37 cellular contexts compared by ENCODE assay signal in genomic region chr12:15778126-15778525, GRCh38. TPM values are rescaled to one million over a fixed set of nuclear protein-coding genes. Genes with fewer than 3 reads are reported as not detected.
A peak's percentile ranks its signal among the peaks of the same experiment; 100 is the strongest.
DNase-seq lines count a peak whose midpoint lies in the region; ATAC-seq, FAIRE-seq and TF ChIP-seq lines count a peak whose summit lies in the region.
"Had no signal": no experiment of that assay in that cellular context is flagged by ENCODE, and none has a peak within 500 bp of the region (broad histone marks: within the 10 kb centered on the region; RNA-seq: fewer than 3 reads in every experiment).

No MANE protein-coding gene starts in this region.

- no peak overlapping the region for H3K23ac ChIP-seq in mesenchymal stem cell (ENCODE audit: low read length in 2 of 2)

- no peak for DNase-seq in MCF 10A (ENCODE audit: unreplicated experiment)
- no peak for DNase-seq in breast epithelium (ENCODE audit: low spot score in 2 of 2)
- peak; percentile 21 for DNase-seq in bronchial epithelial cell (ENCODE audit: low read depth)
- no peak for DNase-seq in mesenchymal stem cell
- DNase-seq in activated CD8-positive, alpha-beta T cell treated with anti-CD3 and anti-CD28 coated beads for 36 hours: no peak
- no peak for DNase-seq in activated naive CD4-positive, alpha-beta T cell treated with anti-CD3 and anti-CD28 coated beads, Interleukin-2, amount 50 U/mL, for 72 hours (ENCODE audit: low spot score in 2 of 2)
- DNase-seq: 8988T; activated CD4-positive, alpha-beta memory T cell treated with anti-CD3 and anti-CD28 coated beads, Interleukin-2, amount 10 ng/mL, durations not matched to agents 7 days and 5 days; activated CD4-positive, alpha-beta T cell treated with anti-CD3 and anti-CD28 coated beads for 1 hour; activated CD8-positive, alpha-beta memory T cell treated with anti-CD3 and anti-CD28 coated beads, Interleukin-2, amount 50 U/mL, for 48 hours; activated naive CD4-positive, alpha-beta T cell treated with anti-CD3 and anti-CD28 coated beads for 36 hours; AML-193; amniotic stem cell; CD4-positive, alpha-beta memory T cell; effector CD4-positive, alpha-beta T cell; foreskin fibroblast; heart left ventricle; IMR-90; NCI-H146; NCI-H2107; NCI-H748 treated with DMSO at 0.1 percent for 48 hours; SHP77; stimulated activated naive CD4-positive, alpha-beta T cell treated with Interleukin-2 at 50 U/mL for 16 hours; upper lobe of left lung had no signal

- H3K79me1 ChIP-seq in mesenchymal stem cell (replicated peaks; ENCODE audit: low read length, poor library complexity, severe bottlenecking): no peaks in the 10 kb centered on the region

- H3K27me3 Mint-ChIP-seq in MCF 10A (ENCODE audit: insufficient read depth, unreplicated experiment): no peaks in the 10 kb centered on the region
- peaks cover 25% of the 10 kb centered on the region for H3K27me3 Mint-ChIP-seq in activated CD8-positive, alpha-beta T cell treated with anti-CD3 and anti-CD28 coated beads for 36 hours
- H3K27me3 Mint-ChIP-seq: progenitor cell of endocrine pancreas had no signal

- no peak overlapping the region for H2BK120ac ChIP-seq in mesenchymal stem cell (ENCODE audit: low read depth, low read length)

- H3K27me3 ChIP-seq in breast epithelium: no peaks in the 10 kb centered on the region
- no peaks in the 10 kb centered on the region for H3K27me3 ChIP-seq in bronchial epithelial cell (ENCODE audit: control insufficient read depth, insufficient read depth, low read length)
- no peaks in the 10 kb centered on the region for H3K27me3 ChIP-seq in mesenchymal stem cell (ENCODE audit: control insufficient read depth in 1 of 2, insufficient read depth in 1 of 2, low read length in 2 of 2)
- H3K27me3 ChIP-seq: heart left ventricle, suprapubic skin, upper lobe of left lung had no signal

- H3K27ac Mint-ChIP-seq in MCF 10A (ENCODE audit: low read depth, unreplicated experiment): peak overlapping the region; percentile 92
- H3K27ac Mint-ChIP-seq in activated CD8-positive, alpha-beta T cell treated with anti-CD3 and anti-CD28 coated beads for 36 hours: no peak overlapping the region
- no peak overlapping the region for H3K27ac Mint-ChIP-seq in activated naive CD4-positive, alpha-beta T cell treated with anti-CD3 and anti-CD28 coated beads, Interleukin-2, amount 50 U/mL, for 72 hours
- H3K27ac Mint-ChIP-seq: activated CD4-positive, alpha-beta memory T cell treated with anti-CD3 and anti-CD28 coated beads, Interleukin-2, amount 10 ng/mL, durations not matched to agents 7 days and 5 days; activated naive CD4-positive, alpha-beta T cell treated with anti-CD3 and anti-CD28 coated beads for 36 hours; activated T-helper 1 cell treated with anti-CD3 and anti-CD28 coated beads, Interleukin-12 subunit alpha, Interleukin-12 subunit beta, Interleukin-2, Interleukin-4 antibody, amounts not matched to agents 30 ng/mL and 10 ng/mL and 1 ng/mL, durations not matched to agents 14 hours and 24 hours and 36 hours; progenitor cell of endocrine pancreas; T-helper 2 cell treated with Interferon-gamma antibody and Interleukin-4, amounts not matched to agents 5 μg/mL and 100 μg/mL, for 36 hours had no signal

- CTCF ChIA-PET in MCF 10A (lab: Yijun Ruan, JAX): interaction anchor here (0.6 to 1.6 kb wide), 5 partner anchors 24 to 192 kb away, joined by 3 to 5 read pairs (median 3); no protein-coding TSS in a partner anchor
- CTCF ChIA-PET in activated CD8-positive, alpha-beta T cell treated with anti-CD3 and anti-CD28 coated beads for 36 hours (lab: Charles Lee): interaction anchor here (0.6 kb wide), 1 partner anchor 77 kb away, joined by 3 read pairs; no protein-coding TSS in a partner anchor

- H2BK12ac ChIP-seq in mesenchymal stem cell (ENCODE audit: low read length in 2 of 2): no peak overlapping the region

- 100% methylated on average over 1 of the region's 3 CpGs for whole genome bisulfite sequencing in mesenchymal stem cell

- no peak for TF ChIP-seq POLR2A in breast epithelium (IDR thresholded peaks at IDR 0.05)

- no peak overlapping the region for H3K4me2 ChIP-seq in mesenchymal stem cell (ENCODE audit: low read length, poor library complexity, severe bottlenecking)

- intact Hi-C loops in MCF 10A (cut with micrococcal nuclease) (no loop called here), breast epithelium (cut with DNase I; ENCODE audit: low total_unique reads) (no loop called here)
- intact Hi-C loops in activated CD8-positive, alpha-beta T cell treated with anti-CD3 and anti-CD28 coated beads for 36 hours (cut with micrococcal nuclease): no loop called here

- no peak overlapping the region for H3K14ac ChIP-seq in mesenchymal stem cell (ENCODE audit: low read length in 2 of 2)

- BruUV-seq in MCF 10A (replicated peaks; lab: Mats Ljungman, UMichigan): no TSS peak

- H3K4me3 ChIP-seq in breast epithelium (no peak overlapping the region), bronchial epithelial cell (ENCODE audit: low read depth, low read length) (no peak overlapping the region), mesenchymal stem cell (ENCODE audit: insufficient read depth in 1 of 2, low read depth in 1 of 2, low read length in 2 of 2) (no peak overlapping the region)
- H3K4me3 ChIP-seq: heart left ventricle, suprapubic skin, upper lobe of left lung had no signal

- H3K4me3 Mint-ChIP-seq in MCF 10A (ENCODE audit: unreplicated experiment): no peak overlapping the region
- no peak overlapping the region for H3K4me3 Mint-ChIP-seq in activated CD8-positive, alpha-beta T cell treated with anti-CD3 and anti-CD28 coated beads for 36 hours
- H3K4me3 Mint-ChIP-seq: activated CD4-positive, alpha-beta memory T cell treated with anti-CD3 and anti-CD28 coated beads, Interleukin-2, amount 10 ng/mL, durations not matched to agents 7 days and 5 days; activated naive CD4-positive, alpha-beta T cell treated with anti-CD3 and anti-CD28 coated beads for 36 hours; activated T-helper 1 cell treated with anti-CD3 and anti-CD28 coated beads, Interleukin-12 subunit alpha, Interleukin-12 subunit beta, Interleukin-2, Interleukin-4 antibody, amounts not matched to agents 30 ng/mL and 10 ng/mL and 1 ng/mL, durations not matched to agents 14 hours and 24 hours and 36 hours; CD4-positive, alpha-beta memory T cell; mesothelial cell of epicardium; T-helper 2 cell treated with Interferon-gamma antibody and Interleukin-4, amounts not matched to agents 5 μg/mL and 100 μg/mL, for 36 hours had no signal

- H3K27ac ChIP-seq in breast epithelium: no peak overlapping the region
- H3K27ac ChIP-seq in mesenchymal stem cell (ENCODE audit: low read length, poor library complexity, severe bottlenecking): peak overlapping the region; percentile 7
- H3K27ac ChIP-seq: heart left ventricle, neutrophil, suprapubic skin, upper lobe of left lung had no signal

- H3K36me3 ChIP-seq in breast epithelium: no peaks in the 10 kb centered on the region
- no peaks in the 10 kb centered on the region for H3K36me3 ChIP-seq in bronchial epithelial cell (ENCODE audit: control insufficient read depth, insufficient read depth, low read length)
- H3K36me3 ChIP-seq in mesenchymal stem cell (ENCODE audit: control insufficient read depth in 1 of 2, insufficient read depth in 2 of 2, low read depth in 1 of 2, low read length in 2 of 2): peaks cover 0 to 14% of the 10 kb centered on the region in 2 experiments
- H3K36me3 ChIP-seq: heart left ventricle, neutrophil, suprapubic skin, upper lobe of left lung had no signal

- H3K18ac ChIP-seq in mesenchymal stem cell (ENCODE audit: low read depth in 1 of 2, low read length in 2 of 2): no peak overlapping the region

- H3K4ac ChIP-seq in mesenchymal stem cell (ENCODE audit: low read depth in 1 of 2, low read length in 2 of 2): no peak overlapping the region

- no peaks in the 10 kb centered on the region for H3K9me3 ChIP-seq in breast epithelium
- H3K9me3 ChIP-seq in mesenchymal stem cell (ENCODE audit: control insufficient read depth, low read length): no peaks in the 10 kb centered on the region
- H3K9me3 ChIP-seq: heart left ventricle, neutrophil, suprapubic skin, upper lobe of left lung had no signal

- H3K4me1 ChIP-seq in breast epithelium (no peaks in the 10 kb centered on the region), mesenchymal stem cell (ENCODE audit: control insufficient read depth, insufficient read depth, low read depth, low read length) (peaks cover 9% of the 10 kb centered on the region)

- no peak overlapping the region for H4K91ac ChIP-seq in mesenchymal stem cell (ENCODE audit: low read length)

- TF ChIP-seq CTCF in MCF 10A (IDR thresholded peaks at IDR 0.05; ENCODE audit: unreplicated experiment) (no peak), breast epithelium (IDR thresholded peaks at IDR 0.05) (no peak), bronchial epithelial cell (IDR thresholded peaks at IDR 0.05; ENCODE audit: insufficient read depth, low read length, severe bottlenecking) (no peak)
- TF ChIP-seq CTCF in activated CD8-positive, alpha-beta T cell treated with anti-CD3 and anti-CD28 coated beads for 36 hours (IDR thresholded peaks at IDR 0.05): no peak

- no peak for FAIRE-seq in bronchial epithelial cell (lab: Jason Lieb, UNC)
- FAIRE-seq: colon, D721Med, GM12892, keratinocyte had no signal

- H2BK5ac ChIP-seq in mesenchymal stem cell (ENCODE audit: low read depth, low read length, poor library complexity, severe bottlenecking): no peak overlapping the region

- peaks cover 6% of the 10 kb centered on the region for H3K36me3 Mint-ChIP-seq in MCF 10A (ENCODE audit: insufficient read depth, unreplicated experiment)
- no peaks in the 10 kb centered on the region for H3K36me3 Mint-ChIP-seq in activated CD8-positive, alpha-beta T cell treated with anti-CD3 and anti-CD28 coated beads for 36 hours (ENCODE audit: low read depth)
- H3K36me3 Mint-ChIP-seq in activated naive CD4-positive, alpha-beta T cell treated with anti-CD3 and anti-CD28 coated beads, Interleukin-2, amount 50 U/mL, for 72 hours: no peaks in the 10 kb centered on the region
- H3K36me3 Mint-ChIP-seq: CD4-positive, alpha-beta memory T cell; mesothelial cell of epicardium had no signal

- no peaks in the 10 kb centered on the region for H3K9me3 Mint-ChIP-seq in MCF 10A (ENCODE audit: unreplicated experiment)
- H3K9me3 Mint-ChIP-seq in activated CD8-positive, alpha-beta T cell treated with anti-CD3 and anti-CD28 coated beads for 36 hours: no peaks in the 10 kb centered on the region
- no peaks in the 10 kb centered on the region for H3K9me3 Mint-ChIP-seq in activated naive CD4-positive, alpha-beta T cell treated with anti-CD3 and anti-CD28 coated beads, Interleukin-2, amount 50 U/mL, for 72 hours
- H3K9me3 Mint-ChIP-seq: activated CD4-positive, alpha-beta memory T cell treated with anti-CD3 and anti-CD28 coated beads, Interleukin-2, amount 10 ng/mL, durations not matched to agents 7 days and 5 days; activated naive CD4-positive, alpha-beta T cell treated with anti-CD3 and anti-CD28 coated beads for 36 hours; activated T-helper 1 cell treated with anti-CD3 and anti-CD28 coated beads, Interleukin-12 subunit alpha, Interleukin-12 subunit beta, Interleukin-2, Interleukin-4 antibody, amounts not matched to agents 30 ng/mL and 10 ng/mL and 1 ng/mL, durations not matched to agents 14 hours and 24 hours and 36 hours; CD4-positive, alpha-beta memory T cell; mesothelial cell of epicardium; T-helper 2 cell treated with Interferon-gamma antibody and Interleukin-4, amounts not matched to agents 5 μg/mL and 100 μg/mL, for 36 hours had no signal

- no peak overlapping the region for H2BK15ac ChIP-seq in mesenchymal stem cell (ENCODE audit: low read depth, poor library complexity, severe bottlenecking)

- ATAC-seq in activated CD8-positive, alpha-beta T cell treated with anti-CD3 and anti-CD28 coated beads for 36 hours: no peak
- no peak for ATAC-seq in GM19023 (IDR thresholded peaks at IDR 0.05; ENCODE audit: unreplicated experiment)
- no peak for ATAC-seq in activated naive CD4-positive, alpha-beta T cell treated with anti-CD3 and anti-CD28 coated beads, Interleukin-2, amount 50 U/mL, for 72 hours
- no peak for ATAC-seq in GM18907 (IDR thresholded peaks at IDR 0.05; ENCODE audit: unreplicated experiment)
- ATAC-seq: heart left ventricle, Panc1 had no signal

- POLR2A ChIA-PET in MCF 10A (lab: Yijun Ruan, JAX): interaction anchor here (0.6 to 5.8 kb wide), 5 partner anchors 11 to 1007 kb away, joined by 3 to 72 read pairs (median 3); partner anchors contain the start of gene EPS8
- POLR2A ChIA-PET in activated CD8-positive, alpha-beta T cell treated with anti-CD3 and anti-CD28 coated beads for 36 hours (lab: Charles Lee): no interaction called here

- H2AFZ ChIP-seq in mesenchymal stem cell (ENCODE audit: low read depth, low read length): no peak overlapping the region

- peaks cover 38% of the 10 kb centered on the region for H3K4me1 Mint-ChIP-seq in MCF 10A (ENCODE audit: insufficient read depth, unreplicated experiment)
- H3K4me1 Mint-ChIP-seq in activated CD8-positive, alpha-beta T cell treated with anti-CD3 and anti-CD28 coated beads for 36 hours (ENCODE audit: low read depth): no peaks in the 10 kb centered on the region
- H3K4me1 Mint-ChIP-seq: activated CD4-positive, alpha-beta memory T cell treated with anti-CD3 and anti-CD28 coated beads, Interleukin-2, amount 10 ng/mL, durations not matched to agents 7 days and 5 days; CD4-positive, alpha-beta memory T cell had no signal

- no peak overlapping the region for H2AK5ac ChIP-seq in mesenchymal stem cell (ENCODE audit: low read length, severe bottlenecking)

- H4K8ac ChIP-seq in mesenchymal stem cell (ENCODE audit: low read length): no peak overlapping the region

- H3K9ac ChIP-seq in mesenchymal stem cell (ENCODE audit: low read length): peak overlapping the region; percentile 4

RNA-seq across cellular contexts. Expression of gene EPS8, which starts 11.1 kb away (rescaled TPM):
- total RNA-seq in MCF 10A (2022) (85.3 and 96.2 TPM in 2 replicates), breast epithelium (100 to 1,000 TPM; 137 to 244 (median 168) TPM), bronchial epithelial cell (35.3 and 36.1 TPM in 2 replicates)
- 61.8 TPM for polyA plus RNA-seq in mesenchymal stem cell (2013, experiment 1 of 2)
- 60.9 TPM for polyA plus RNA-seq in mesenchymal stem cell (2013, experiment 2 of 2)
- 1 to 10 TPM; 1.8 to 2.3 TPM for total RNA-seq in activated CD8-positive, alpha-beta T cell treated with anti-CD3 and anti-CD28 coated beads for 36 hours
- total RNA-seq in activated naive CD4-positive, alpha-beta T cell treated with anti-CD3 and anti-CD28 coated beads, Interleukin-2, amount 50 U/mL, for 72 hours: 1 to 10 TPM; 4.9 to 6.0 TPM
